Comparison of ENCODE assay signal across 22 cellular contexts in genomic region chr3:145522893-145523651, GRCh38.
A peak's percentile ranks its signal among the peaks of the same experiment; 100 is the strongest.
DNase-seq lines count a peak whose midpoint lies in the region; ATAC-seq lines count a peak whose summit lies in the region.
"Had no signal": no experiment of that assay in that cellular context is flagged by ENCODE, and none has a peak within 500 bp of the region (broad histone marks: within the 10 kb centered on the region; RNA-seq: fewer than 3 reads in every experiment).

No MANE protein-coding gene starts in this region.

- DNase-seq in NCI-H146 (lab: John Stamatoyannopoulos, UW) (peak; percentile 67), NCI-H146 treated with DMSO at 0.1 percent for 48 hours (lab: John Stamatoyannopoulos, UW; ENCODE audit: unreplicated experiment) (no peak), NCI-H2029 (lab: John Stamatoyannopoulos, UW) (no peak)
- no peak for DNase-seq in stimulated activated naive CD8-positive, alpha-beta T cell treated with anti-CD3 and anti-CD28 coated beads, Interleukin-15, amount 100 ng/mL, for 72 hours
- DNase-seq in stimulated activated naive CD8-positive, alpha-beta T cell treated with anti-CD3 and anti-CD28 coated beads, Interleukin-15, Interleukin-2, amounts not matched to agents 100 U/mL and 50 U/mL, for 24 hours: no peak
- DNase-seq: CD8-positive, alpha-beta memory T cell; DMS 273 treated with DMSO at 0.1 percent for 48 hours; DMS79; EL; GDM1; H7; Kasumi-1; NCI-H1092 treated with DMSO at 0.1 percent for 48 hours; NCI-H1436; NCI-H1930; NCI-H446; NCI-H524 treated with DMSO at 0.1 percent for 48 hours; OCI-M1 had no signal

- peak; percentile 26 for ATAC-seq in stimulated activated naive CD8-positive, alpha-beta T cell treated with anti-CD3 and anti-CD28 coated beads, Interleukin-15, amount 100 ng/mL, for 72 hours
- ATAC-seq in stimulated activated naive CD8-positive, alpha-beta T cell treated with anti-CD3 and anti-CD28 coated beads, Interleukin-15, Interleukin-2, amounts not matched to agents 100 U/mL and 50 U/mL, for 24 hours: no peak
- peak; percentile 31 for ATAC-seq in stimulated activated memory B cell treated with anti-CD40 and anti-IgM and Interleukin-4, amounts not matched to agents 10 μg/mL and 1 μg/mL and 100 μg/mL, for 72 hours
- ATAC-seq in HG03045 (IDR thresholded peaks at IDR 0.05; ENCODE audit: unreplicated experiment): no peak
- ATAC-seq: GM12878 had no signal

- no peaks in the 10 kb centered on the region for H3K36me3 Mint-ChIP-seq in stimulated activated memory B cell treated with anti-CD40 and anti-IgM and Interleukin-4, amounts not matched to agents 10 μg/mL and 1 μg/mL and 100 μg/mL, for 72 hours
- H3K36me3 Mint-ChIP-seq: CD8-positive, alpha-beta memory T cell had no signal

- no peaks in the 10 kb centered on the region for H3K4me1 Mint-ChIP-seq in stimulated activated naive CD8-positive, alpha-beta T cell treated with anti-CD3 and anti-CD28 coated beads, Interleukin-15, amount 100 ng/mL, for 72 hours
- H3K4me1 Mint-ChIP-seq in stimulated activated memory B cell treated with anti-CD40 and anti-IgM and Interleukin-4, amounts not matched to agents 10 μg/mL and 1 μg/mL and 100 μg/mL, for 72 hours: no peaks in the 10 kb centered on the region
- H3K4me1 Mint-ChIP-seq: B cell; CD8-positive, alpha-beta memory T cell had no signal

- no peaks in the 10 kb centered on the region for H3K9me3 Mint-ChIP-seq in stimulated activated naive CD8-positive, alpha-beta T cell treated with anti-CD3 and anti-CD28 coated beads, Interleukin-15, amount 100 ng/mL, for 72 hours
- H3K9me3 Mint-ChIP-seq in stimulated activated memory B cell treated with anti-CD40 and anti-IgM and Interleukin-4, amounts not matched to agents 10 μg/mL and 1 μg/mL and 100 μg/mL, for 72 hours: peaks cover 3% of the 10 kb centered on the region

- H3K27me3 Mint-ChIP-seq in stimulated activated naive CD8-positive, alpha-beta T cell treated with anti-CD3 and anti-CD28 coated beads, Interleukin-15, amount 100 ng/mL, for 72 hours: no peaks in the 10 kb centered on the region
- no peaks in the 10 kb centered on the region for H3K27me3 Mint-ChIP-seq in stimulated activated memory B cell treated with anti-CD40 and anti-IgM and Interleukin-4, amounts not matched to agents 10 μg/mL and 1 μg/mL and 100 μg/mL, for 72 hours
- H3K27me3 Mint-ChIP-seq: B cell; CD8-positive, alpha-beta memory T cell had no signal

- no peak overlapping the region for H3K27ac Mint-ChIP-seq in stimulated activated naive CD8-positive, alpha-beta T cell treated with anti-CD3 and anti-CD28 coated beads, Interleukin-15, amount 100 ng/mL, for 72 hours
- no peak overlapping the region for H3K27ac Mint-ChIP-seq in stimulated activated memory B cell treated with anti-CD40 and anti-IgM and Interleukin-4, amounts not matched to agents 10 μg/mL and 1 μg/mL and 100 μg/mL, for 72 hours
- H3K27ac Mint-ChIP-seq: B cell; CD8-positive, alpha-beta memory T cell had no signal

- no peak overlapping the region for H3K4me3 Mint-ChIP-seq in stimulated activated naive CD8-positive, alpha-beta T cell treated with anti-CD3 and anti-CD28 coated beads, Interleukin-15, amount 100 ng/mL, for 72 hours
- no peak overlapping the region for H3K4me3 Mint-ChIP-seq in stimulated activated memory B cell treated with anti-CD40 and anti-IgM and Interleukin-4, amounts not matched to agents 10 μg/mL and 1 μg/mL and 100 μg/mL, for 72 hours
- H3K4me3 Mint-ChIP-seq: B cell; CD8-positive, alpha-beta memory T cell had no signal

Comparison
In these comparisons a context has a peak if more than half of its experiments do, and no peak if none do; other contexts are left out.
1. ATAC-seq: peak in stimulated activated naive CD8-positive, alpha-beta T cell treated with anti-CD3 and anti-CD28 coated beads, Interleukin-15, amount 100 ng/mL, for 72 hours (single experiment) and stimulated activated memory B cell treated with anti-CD40 and anti-IgM and Interleukin-4, amounts not matched to agents 10 μg/mL and 1 μg/mL and 100 μg/mL, for 72 hours (single experiment); none in stimulated activated naive CD8-positive, alpha-beta T cell treated with anti-CD3 and anti-CD28 coated beads, Interleukin-15, Interleukin-2, amounts not matched to agents 100 U/mL and 50 U/mL, for 24 hours (single experiment) and HG03045 (single experiment).